21 cellular contexts compared by ENCODE assay signal in genomic region chr12:4049566-4050080, GRCh38.
DNase-seq lines count a peak whose midpoint lies in the region; ATAC-seq and TF ChIP-seq lines count a peak whose summit lies in the region.
"Had no signal": no experiment of that assay in that cellular context is flagged by ENCODE, and none has a peak within 500 bp of the region (broad histone marks: within the 10 kb centered on the region; RNA-seq: fewer than 3 reads in every experiment).

No MANE protein-coding gene starts in this region.

- intact Hi-C loops in right lobe of liver (cut with DNase I): no loop called here

- no peaks in the 10 kb centered on the region for H3K9me3 ChIP-seq in right lobe of liver
- H3K9me3 ChIP-seq: BLaER1 had no signal

- no peak overlapping the region for H3K4me3 ChIP-seq in right lobe of liver
- H3K4me3 ChIP-seq: BLaER1, GM12878, GM23338 had no signal

- H3K4me1 Mint-ChIP-seq in activated T-helper 17 cell treated with anti-CD3 and anti-CD28 coated beads, Interleukin-2, amount 50 U/mL, for 72 hours: no peaks in the 10 kb centered on the region
- H3K4me1 Mint-ChIP-seq: B cell; CD4-positive, CD25-positive, alpha-beta regulatory T cell had no signal

- TF ChIP-seq POLR2A in right lobe of liver (IDR thresholded peaks at IDR 0.05): no peak

- ATAC-seq in GM21381 (IDR thresholded peaks at IDR 0.05; ENCODE audit: unreplicated experiment): no peak
- no peak for ATAC-seq in right lobe of liver
- ATAC-seq in activated T-helper 17 cell treated with anti-CD3 and anti-CD28 coated beads, Interleukin-2, amount 50 U/mL, for 72 hours (replicated peaks): no peak
- ATAC-seq: GM12878, HCT116 had no signal

- H3K27ac Mint-ChIP-seq in activated T-helper 17 cell treated with anti-CD3 and anti-CD28 coated beads, Interleukin-2, amount 50 U/mL, for 72 hours: no peak overlapping the region
- H3K27ac Mint-ChIP-seq: B cell; CD4-positive, CD25-positive, alpha-beta regulatory T cell; CD8-positive, alpha-beta memory T cell; GM23338; H9 had no signal

- H3K27me3 Mint-ChIP-seq in activated T-helper 17 cell treated with anti-CD3 and anti-CD28 coated beads, Interleukin-2, amount 50 U/mL, for 72 hours: no peaks in the 10 kb centered on the region

- H3K36me3 Mint-ChIP-seq in activated T-helper 17 cell treated with anti-CD3 and anti-CD28 coated beads, Interleukin-2, amount 50 U/mL, for 72 hours (ENCODE audit: low read depth): no peaks in the 10 kb centered on the region
- H3K36me3 Mint-ChIP-seq: CD4-positive, CD25-positive, alpha-beta regulatory T cell had no signal

- no peak for TF ChIP-seq CTCF in right lobe of liver (IDR thresholded peaks at IDR 0.05)

- WGBS in right lobe of liver (ENCODE audit: insufficient coverage, low coverage, low lambda C conversion rate, missing lambda C conversion rate): 77% methylated on average over 5 of the region's 7 CpGs

- H3K36me3 ChIP-seq in right lobe of liver: no peaks in the 10 kb centered on the region
- H3K36me3 ChIP-seq: BLaER1 had no signal

- no peaks in the 10 kb centered on the region for H3K4me1 ChIP-seq in right lobe of liver

- DNase-seq in NCI-H82 (lab: John Stamatoyannopoulos, UW): peak; percentile 31
- DNase-seq in NCI-H82 treated with DMSO at 0.1 percent for 48 hours (lab: John Stamatoyannopoulos, UW; ENCODE audit: unreplicated experiment): no peak
- peak; percentile 36 for DNase-seq in ecto neural progenitor cell (ENCODE audit: low spot score)
- DNase-seq in islet precursor cell: peak; percentile 37
- no peak for DNase-seq in right lobe of liver
- DNase-seq: CD4-positive, CD25-positive, alpha-beta regulatory T cell; CD8-positive, alpha-beta memory T cell; DMS 273 treated with DMSO at 0.1 percent for 48 hours; DMS79; EL; GDM1; H9 had no signal

- no peaks in the 10 kb centered on the region for H3K9me3 Mint-ChIP-seq in activated T-helper 17 cell treated with anti-CD3 and anti-CD28 coated beads, Interleukin-2, amount 50 U/mL, for 72 hours
- H3K9me3 Mint-ChIP-seq: CD8-positive, alpha-beta memory T cell; GM23338 had no signal

- H3K27me3 ChIP-seq in right lobe of liver: no peaks in the 10 kb centered on the region
- H3K27me3 ChIP-seq: BLaER1 had no signal

- no peak overlapping the region for H3K27ac ChIP-seq in right lobe of liver
- H3K27ac ChIP-seq: 22Rv1, BLaER1, C4-2B had no signal

- H3K4me3 Mint-ChIP-seq in activated T-helper 17 cell treated with anti-CD3 and anti-CD28 coated beads, Interleukin-2, amount 50 U/mL, for 72 hours: no peak overlapping the region
- H3K4me3 Mint-ChIP-seq: B cell; CD4-positive, CD25-positive, alpha-beta regulatory T cell; CD8-positive, alpha-beta memory T cell; GM23338; H9 had no signal

Comparison
In these comparisons a context has a peak if more than half of its experiments do, and no peak if none do; other contexts are left out.
1. DNase-seq: peak in NCI-H82 (single experiment), ecto neural progenitor cell (single experiment) and islet precursor cell (single experiment); none in NCI-H82 treated with DMSO at 0.1 percent for 48 hours (single experiment) and right lobe of liver (0 of 3).